In the genomic region with DNA sequence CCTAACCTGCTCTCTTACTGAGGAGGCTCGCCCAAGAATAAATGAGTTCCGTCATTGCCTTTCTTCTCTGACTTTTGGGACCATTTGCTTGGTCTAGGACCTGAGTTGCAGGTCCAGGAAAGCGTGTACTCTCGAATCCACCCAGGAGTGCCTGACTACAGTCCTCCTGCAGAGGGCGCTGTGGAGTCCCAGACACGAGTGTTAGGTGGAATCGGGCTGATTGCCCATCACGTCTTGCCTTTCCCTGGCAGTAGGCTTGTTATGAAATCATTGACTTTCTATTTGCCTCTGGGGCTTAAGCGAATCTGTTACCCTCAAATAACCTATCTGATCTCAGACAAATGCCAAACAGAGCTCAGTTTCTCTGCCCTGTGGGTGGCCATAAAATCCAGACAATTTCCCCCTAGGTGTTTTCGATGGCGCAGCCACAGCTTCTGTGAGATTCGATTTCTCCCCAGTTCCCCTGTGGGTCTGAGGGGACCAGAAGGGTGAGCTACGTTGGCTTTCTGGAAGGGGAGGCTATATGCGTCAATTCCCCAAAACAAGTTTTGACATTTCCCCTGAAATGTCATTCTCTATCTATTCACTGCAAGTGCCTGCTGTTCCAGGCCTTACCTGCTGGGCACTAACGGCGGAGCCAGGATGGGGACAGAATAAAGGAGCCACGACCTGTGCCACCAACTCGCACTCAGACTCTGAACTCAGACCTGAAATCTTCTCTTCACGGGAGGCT, we compare ENCODE assay signal across 8 cellular contexts.
DNase-seq lines count a peak whose midpoint lies in the region; ATAC-seq and TF ChIP-seq lines count a peak whose summit lies in the region.

IL20 (plus strand) TSS at position 685 of the 733 bp plus-strand sequence. CDS start 230 bp downstream, outside the sequence.

- DNase-seq in GM10248 (ENCODE audit: extremely low spot score) (peak; percentile 69), MV-4-11 (lab: John Stamatoyannopoulos, UW) (peak; percentile 62), T-helper 9 cell (peak; percentile 91), astrocyte of the spinal cord (ENCODE audit: low read depth, low spot score) (peak; percentile 57), iPS-NIHi11 (ENCODE audit: low spot score) (peak; percentile 82)
- DNase-seq in stimulated activated CD4-positive, alpha-beta T cell treated with anti-CD3 and anti-CD28 coated beads, Interleukin-15, amount 100 ng/mL, for 48 hours (ENCODE audit: low read depth in 2 of 2): peak; percentile 81 to 88

- no peak for ATAC-seq in GM21526 (IDR thresholded peaks at IDR 0.05; ENCODE audit: low FRiP score, unreplicated experiment)
- no peak for ATAC-seq in GM19395 (IDR thresholded peaks at IDR 0.05; ENCODE audit: unreplicated experiment)

- in situ Hi-C loops in astrocyte of the spinal cord (cut with HindIII; ENCODE audit: low sequenced_read_pairs): no loop called here

- TF ChIP-seq CTCF in GM10248 (IDR thresholded peaks at IDR 0.05; ENCODE audit: control extremely low read depth, extremely low read depth, low read depth, missing control alignments) (peak; percentile 91), astrocyte of the spinal cord (IDR thresholded peaks at IDR 0.05; ENCODE audit: low read depth, low read length) (peak; percentile 92)

- CTCF ChIA-PET in GM10248 (lab: Yijun Ruan, JAX): interaction anchor here (0.7 to 8.4 kb wide), 35 partner anchors 9 to 418 kb away, joined by 3 to 65 read pairs (median 4); partner anchors contain the start of genes IL24 and PIGR

- POLR2A ChIA-PET in GM10248 (lab: Yijun Ruan, JAX): no interaction called here

- no peak within 1 kb of the TSS for H3K4me3 ChIP-seq in astrocyte of the spinal cord (ENCODE audit: low read depth, low read length)
